In the genomic region with DNA sequence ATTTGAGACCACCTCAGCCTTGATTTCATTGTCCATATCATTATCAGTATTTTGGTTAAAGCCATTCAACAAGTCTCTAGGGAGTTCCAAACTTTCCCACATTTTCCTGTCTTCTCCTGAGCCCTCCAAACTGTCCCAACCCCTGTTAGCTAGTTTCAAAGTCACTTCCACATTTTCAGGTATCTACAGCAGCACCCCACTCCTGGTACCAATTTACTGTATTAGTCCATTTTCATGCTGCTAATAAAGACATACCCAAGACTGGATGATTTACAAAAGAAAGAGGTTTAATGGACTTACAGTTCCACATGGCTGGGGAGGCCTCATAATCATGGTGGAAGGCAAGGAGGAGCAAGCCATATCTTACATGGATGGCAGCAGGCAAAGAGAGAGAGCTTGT, we compare ENCODE assay signal across 5 cellular contexts. TPM values are rescaled to one million over a fixed set of nuclear protein-coding genes. Genes with fewer than 3 reads are reported as not detected.
DNase-seq lines count a peak whose midpoint lies in the region; ATAC-seq, FAIRE-seq and TF ChIP-seq lines count a peak whose summit lies in the region.
"Not testable (repeated sequence)": the region's sequence is repeated elsewhere in the genome, so short reads cannot be mapped to it uniquely, and the experiment has no call there.

No MANE protein-coding gene starts in this region.

- H3K27ac Mint-ChIP-seq in activated B cell treated with CpG ODN at 0.5 μM for 24 hours (peak overlapping the region; percentile 10), astrocyte (ENCODE audit: unreplicated experiment) (peak overlapping the region; percentile 11)
- peak overlapping the region; percentile 22 for H3K27ac Mint-ChIP-seq in activated T-cell treated with anti-CD3 and anti-CD28 coated beads, Interleukin-2, amount 50 U/mL, for 24 hours
- H3K27ac Mint-ChIP-seq in endodermal cell = not testable (repeated sequence)

- not testable (repeated sequence) for FAIRE-seq in A549 (lab: Jason Lieb, UNC); astrocyte (lab: Jason Lieb, UNC)

- H3K4me3 ChIP-seq in A549; astrocyte (ENCODE audit: insufficient read depth, low read depth, low read length): not testable (repeated sequence)
- peak overlapping the region; percentile 54 for H3K4me3 ChIP-seq in endodermal cell (ENCODE audit: low read length)

- not testable (repeated sequence) for H2AFZ ChIP-seq in astrocyte (ENCODE audit: low read depth, low read length)

- peaks cover 96% of the 10 kb centered on the region for H3K36me3 Mint-ChIP-seq in activated B cell treated with CpG ODN at 0.5 μM for 24 hours (ENCODE audit: low read depth)
- peaks cover 85% of the 10 kb centered on the region for H3K36me3 Mint-ChIP-seq in activated T-cell treated with anti-CD3 and anti-CD28 coated beads, Interleukin-2, amount 50 U/mL, for 24 hours (ENCODE audit: low read depth)
- H3K36me3 Mint-ChIP-seq in astrocyte (ENCODE audit: low read depth, unreplicated experiment) = peaks cover 58% of the 10 kb centered on the region
- peaks cover 85% of the 10 kb centered on the region for H3K36me3 Mint-ChIP-seq in endodermal cell (ENCODE audit: low read depth)

- POLR2A ChIA-PET in A549 (lab: Yijun Ruan, JAX); activated B cell treated with CpG ODN at 0.5 μM for 24 hours (lab: Charles Lee): not testable (repeated sequence)

- H4K20me1 ChIP-seq in astrocyte (ENCODE audit: insufficient read depth, low read length) = not testable (repeated sequence)

- H3K79me2 ChIP-seq in astrocyte (ENCODE audit: insufficient read depth, low read length) = peaks cover 11% of the 10 kb centered on the region

- not testable (repeated sequence) for H3K4me2 ChIP-seq in A549; astrocyte (ENCODE audit: low read length)

- not testable (repeated sequence) for H3K9ac ChIP-seq in astrocyte (ENCODE audit: low read length); endodermal cell (ENCODE audit: extremely low read depth, low read length, poor library complexity, severe bottlenecking)

- not testable (repeated sequence) for DNase-seq in A549 (ENCODE audit: low read depth in 1 of 2, low spot score in 1 of 2); activated B cell treated with CpG ODN at 0.5 μM for 24 hours; activated T-cell treated with anti-CD3 and anti-CD28 coated beads, Interleukin-2, amount 50 U/mL, for 24 hours; astrocyte (ENCODE audit: low read depth); endodermal cell

- H3K27me3 ChIP-seq in astrocyte (ENCODE audit: insufficient read depth, low read length); endodermal cell (ENCODE audit: control insufficient read depth, insufficient read depth, low read length, poor library complexity, severe bottlenecking): not testable (repeated sequence)

- peaks cover 15% of the 10 kb centered on the region for H3K9me3 Mint-ChIP-seq in activated B cell treated with CpG ODN at 0.5 μM for 24 hours
- peaks cover 21% of the 10 kb centered on the region for H3K9me3 Mint-ChIP-seq in activated T-cell treated with anti-CD3 and anti-CD28 coated beads, Interleukin-2, amount 50 U/mL, for 24 hours
- peaks cover 27% of the 10 kb centered on the region for H3K9me3 Mint-ChIP-seq in astrocyte (ENCODE audit: unreplicated experiment)
- peaks cover 49% of the 10 kb centered on the region for H3K9me3 Mint-ChIP-seq in endodermal cell

- TF ChIP-seq EP300 in A549 (IDR thresholded peaks at IDR 0.05) = not testable (repeated sequence)

- not testable (repeated sequence) for ATAC-seq in A549; activated B cell treated with CpG ODN at 0.5 μM for 24 hours (ENCODE audit: low read depth)

- not testable (repeated sequence) for H3K27me3 Mint-ChIP-seq in activated B cell treated with CpG ODN at 0.5 μM for 24 hours; activated T-cell treated with anti-CD3 and anti-CD28 coated beads, Interleukin-2, amount 50 U/mL, for 24 hours; astrocyte (ENCODE audit: low read depth, unreplicated experiment); endodermal cell (ENCODE audit: insufficient read depth)

- not testable (repeated sequence) for H3K4me3 Mint-ChIP-seq in activated B cell treated with CpG ODN at 0.5 μM for 24 hours; activated T-cell treated with anti-CD3 and anti-CD28 coated beads, Interleukin-2, amount 50 U/mL, for 24 hours; astrocyte (ENCODE audit: unreplicated experiment); endodermal cell

- H3K4me1 ChIP-seq in A549 (peaks cover 15% of the 10 kb centered on the region), astrocyte (ENCODE audit: insufficient read depth, low read length) (peaks cover 10% of the 10 kb centered on the region)
- H3K4me1 ChIP-seq in endodermal cell (ENCODE audit: control insufficient read depth, insufficient read depth, low read length) = not testable (repeated sequence)

- TF ChIP-seq CTCF in A549 (IDR thresholded peaks at IDR 0.05); activated B cell treated with CpG ODN at 0.5 μM for 24 hours (IDR thresholded peaks at IDR 0.05); astrocyte (IDR thresholded peaks at IDR 0.05; ENCODE audit: insufficient read depth, low read depth, low read length); endodermal cell (conservative IDR thresholded peaks at IDR 0.05): not testable (repeated sequence)

- not testable (repeated sequence) for H3K27ac ChIP-seq in A549; astrocyte (ENCODE audit: low read depth, low read length); endodermal cell (ENCODE audit: low read depth, low read length)

- intact Hi-C loops in activated B cell treated with CpG ODN at 0.5 μM for 24 hours (cut with micrococcal nuclease) = not testable (repeated sequence)

- H3K36me3 ChIP-seq in astrocyte (ENCODE audit: insufficient read depth, low read length) (peaks cover 28% of the 10 kb centered on the region), endodermal cell (ENCODE audit: control insufficient read depth, insufficient read depth, low read length) (peaks cover 75% of the 10 kb centered on the region)

- not testable (repeated sequence) for TF ChIP-seq RAD21 in A549 (conservative IDR thresholded peaks at IDR 0.05 in 1 of 2, IDR thresholded peaks at IDR 0.05 in 1 of 2)

- CTCF ChIA-PET in A549 (lab: Yijun Ruan, JAX) = interaction anchor here (0.8 to 2.1 kb wide), 3 partner anchors 25 to 48 kb away, joined by 3 to 6 read pairs (median 4); no protein-coding TSS in a partner anchor
- CTCF ChIA-PET in activated B cell treated with CpG ODN at 0.5 μM for 24 hours (lab: Charles Lee) = not testable (repeated sequence)

- not testable (repeated sequence) for TF ChIP-seq POLR2A in A549 (IDR thresholded peaks at IDR 0.05; ENCODE audit: low read length)

- H3K9me3 ChIP-seq in A549 = peaks cover 21% of the 10 kb centered on the region
- H3K9me3 ChIP-seq in astrocyte (ENCODE audit: insufficient read depth, low read depth, low read length) = not testable (repeated sequence)
- H3K9me3 ChIP-seq in endodermal cell (ENCODE audit: control insufficient read depth, low read length) = peaks cover 53% of the 10 kb centered on the region

- H3K4me1 Mint-ChIP-seq in activated B cell treated with CpG ODN at 0.5 μM for 24 hours; activated T-cell treated with anti-CD3 and anti-CD28 coated beads, Interleukin-2, amount 50 U/mL, for 24 hours (ENCODE audit: low read depth); astrocyte (ENCODE audit: low read depth, unreplicated experiment); endodermal cell: not testable (repeated sequence)

TF ChIP-seq in A549, 52 proteins besides CTCF, POLR2A, EP300 and RAD21:
- peak; percentile 61; the same call in 1 of the 2 replicates for TF ChIP-seq KDM1A (IDR thresholded peaks at IDR 0.05; ENCODE audit: low read depth)

RNA-seq across cellular contexts. Expression of a gene that starts 44.6 kb away (rescaled TPM):
- polyA plus RNA-seq in A549 (2011; rRNA removed) = 88.5 and 92.8 TPM in 2 replicates
- polyA plus RNA-seq in A549 (2012; cell fraction: cytosol; rRNA removed) = 57.5 and 68.6 TPM in 2 replicates
- polyA plus RNA-seq in A549 (2012; cell fraction: nucleus; rRNA removed) = 92.4 and 94.5 TPM in 2 replicates
- 61.3 to 68.9 TPM (median 68.6 TPM) in 3 replicates for polyA plus RNA-seq in A549 (2017; fragmentation: RNase III; extraction: RNeasy Plus Mini Kit Qiagen cat#74134 plus additional on column Dnase treatment)
- 473 and 499 TPM in 2 replicates for polyA minus RNA-seq in A549 (2011; rRNA and poly(A)+ RNA removed)
- total RNA-seq in activated B cell treated with CpG ODN at 0.5 μM for 24 hours = 118 and 134 TPM in 2 replicates
- 86.2 TPM in 2 replicates for total RNA-seq in astrocyte
- 10 to 100 TPM; 77.0 to 81.6 TPM for total RNA-seq in endodermal cell
- polyA plus RNA-seq in endodermal cell (2013, experiment 1 of 2) = 47.2 TPM
- polyA plus RNA-seq in endodermal cell (2013, experiment 2 of 2) = 37.9 TPM
